25 cellular contexts compared by ENCODE assay signal in the genomic region with DNA sequence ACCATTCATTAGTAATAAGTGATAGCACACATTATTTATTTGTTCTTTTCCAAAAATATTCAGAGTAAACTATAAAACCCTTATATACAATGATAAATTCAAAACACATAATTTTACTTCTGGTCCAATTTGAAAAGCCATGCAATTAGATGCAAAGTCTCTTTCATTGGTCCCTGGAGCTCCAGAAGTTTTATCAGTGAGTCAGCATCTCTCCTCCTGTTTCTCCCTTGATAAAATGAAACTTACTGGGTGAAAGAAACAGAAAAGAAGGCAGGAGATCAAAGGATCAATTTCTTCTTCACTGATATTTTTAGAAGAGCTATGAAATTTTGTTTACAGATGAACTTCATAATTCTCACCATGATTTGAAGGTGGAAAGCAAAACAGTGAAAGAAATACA.
"Had no signal": no experiment of that assay in that cellular context is flagged by ENCODE, and none has a peak within 500 bp of the region (broad histone marks: within the 10 kb centered on the region; RNA-seq: fewer than 3 reads in every experiment).

No MANE protein-coding gene starts in this region.

- DNase-seq: effector CD8-positive, alpha-beta T cell; endodermal cell; foreskin melanocyte; glutamatergic neuron; heart right ventricle; hippocampal formation; left cardiac atrium; left lung; mesenchymal stem cell; mucosa of descending colon; naive B cell; nephron progenitor cell; nucleus accumbens; stimulated activated CD4-positive, alpha-beta T cell treated with anti-CD3 and anti-CD28 coated beads, Interleukin-2, amount 100 ng/mL, for 24 hours; stimulated activated CD4-positive, alpha-beta T cell treated with anti-CD3 and anti-CD28 coated beads, Interleukin-4, amount 100 ng/mL, for 24 hours; stimulated activated naive CD4-positive, alpha-beta T cell treated with Interleukin-2 at 50 U/mL for 16 hours; stomach; thyroid gland; trophoblast cell had no signal

- ATAC-seq: esophagus mucosa; heart right ventricle; left cardiac atrium; left lung; mucosa of descending colon; sciatic nerve; stimulated activated effector memory CD8-positive, alpha-beta T cell treated with anti-CD3 and anti-CD28 coated beads, Interleukin-12 subunit alpha, Interleukin-12 subunit beta, amount 100 ng/mL, for 72 hours had no signal

- H3K4me3 ChIP-seq: heart right ventricle, left lung, mucosa of descending colon, prostate gland, right atrium auricular region, stomach, thyroid gland, vagina had no signal
